ENCODE assay signal across 7 cellular contexts in genomic region chr12:76292911-76293310, GRCh38. TPM values are rescaled to one million over a fixed set of nuclear protein-coding genes. Genes with fewer than 3 reads are reported as not detected.
A peak's percentile ranks its signal among the peaks of the same experiment; 100 is the strongest.
DNase-seq lines count a peak whose midpoint lies in the region; ATAC-seq, FAIRE-seq and TF ChIP-seq lines count a peak whose summit lies in the region.
"Not testable (repeated sequence)": the region's sequence is repeated elsewhere in the genome, so short reads cannot be mapped to it uniquely, and the experiment has no call there.

No MANE protein-coding gene starts in this region.

- not testable (repeated sequence) for H3K9me3 ChIP-seq in RWPE2 (ENCODE audit: severe bottlenecking); astrocyte (ENCODE audit: insufficient read depth, low read depth, low read length); skeletal muscle satellite cell (replicated peaks; ENCODE audit: low read length)

- peak overlapping the region; percentile 32 for H3K4me2 ChIP-seq in astrocyte (ENCODE audit: low read length)
- H3K4me2 ChIP-seq in skeletal muscle satellite cell (ENCODE audit: low read length) = not testable (repeated sequence)

- H3K27ac Mint-ChIP-seq in HFFc6 = peak overlapping the region; percentile 92
- H3K27ac Mint-ChIP-seq in astrocyte (ENCODE audit: unreplicated experiment) = peak overlapping the region; percentile 92

- H3K4me1 ChIP-seq in RWPE2 (ENCODE audit: insufficient read depth, poor library complexity, severe bottlenecking); astrocyte (ENCODE audit: insufficient read depth, low read length): not testable (repeated sequence)
- H3K4me1 ChIP-seq in skeletal muscle satellite cell (ENCODE audit: control insufficient read depth, insufficient read depth, low read length) = peaks cover 39% of the 10 kb centered on the region

- not testable (repeated sequence) for H3K27me3 Mint-ChIP-seq in HFFc6 (ENCODE audit: insufficient read depth); astrocyte (ENCODE audit: low read depth, unreplicated experiment)

- not testable (repeated sequence) for H3K9ac ChIP-seq in astrocyte (ENCODE audit: low read length)
- H3K9ac ChIP-seq in skeletal muscle satellite cell (ENCODE audit: low read depth, low read length) = peak overlapping the region; percentile 59

- not testable (repeated sequence) for H3K36me3 ChIP-seq in RWPE2 (ENCODE audit: low read depth); astrocyte (ENCODE audit: insufficient read depth, low read length)
- H3K36me3 ChIP-seq in skeletal muscle satellite cell (ENCODE audit: insufficient read depth, low read length) = peaks cover 38% of the 10 kb centered on the region

- H3K36me3 Mint-ChIP-seq in HFFc6 (ENCODE audit: low read depth) = peaks cover 29% of the 10 kb centered on the region
- H3K36me3 Mint-ChIP-seq in astrocyte (ENCODE audit: low read depth, unreplicated experiment) = not testable (repeated sequence)

- not testable (repeated sequence) for H3K79me2 ChIP-seq in astrocyte (ENCODE audit: insufficient read depth, low read length)

- H3K9me3 Mint-ChIP-seq in HFFc6; astrocyte (ENCODE audit: unreplicated experiment): not testable (repeated sequence)

- H4K20me1 ChIP-seq in astrocyte (ENCODE audit: insufficient read depth, low read length) = not testable (repeated sequence)

- not testable (repeated sequence) for TF ChIP-seq CTCF in HFFc6 (IDR thresholded peaks at IDR 0.05); RWPE2 (IDR thresholded peaks at IDR 0.05; ENCODE audit: poor library complexity, severe bottlenecking); astrocyte (IDR thresholded peaks at IDR 0.05; ENCODE audit: insufficient read depth, low read depth, low read length); coronary artery (IDR thresholded peaks at IDR 0.05)

- H3K27ac ChIP-seq in RWPE2 (ENCODE audit: poor library complexity, severe bottlenecking) = peak overlapping the region; percentile 33
- H3K27ac ChIP-seq in astrocyte (ENCODE audit: low read depth, low read length); coronary artery: not testable (repeated sequence)

- DNase-seq in A172 (ENCODE audit: low spot score) = peak; percentile 64
- DNase-seq in HFFc6; RWPE2 (ENCODE audit: low spot score); astrocyte (ENCODE audit: low read depth): not testable (repeated sequence)
- peak; percentile 63 for DNase-seq in M059J (ENCODE audit: low read depth)
- DNase-seq in coronary artery (ENCODE audit: low spot score) = peak; percentile 33

- ATAC-seq in RWPE2 (ENCODE audit: low read depth) = not testable (repeated sequence)

- not testable (repeated sequence) for FAIRE-seq in astrocyte (lab: Jason Lieb, UNC)

- H3K4me1 Mint-ChIP-seq in HFFc6 (ENCODE audit: low read depth) (peaks cover 44% of the 10 kb centered on the region), astrocyte (ENCODE audit: low read depth, unreplicated experiment) (peaks cover 27% of the 10 kb centered on the region)

- peak overlapping the region; percentile 32 for H3K4me3 Mint-ChIP-seq in HFFc6
- H3K4me3 Mint-ChIP-seq in astrocyte (ENCODE audit: unreplicated experiment) = peak overlapping the region; percentile 55

- not testable (repeated sequence) for H2AFZ ChIP-seq in astrocyte (ENCODE audit: low read depth, low read length)

- not testable (repeated sequence) for H3K27me3 ChIP-seq in RWPE2 (ENCODE audit: insufficient read depth, poor library complexity, severe bottlenecking); astrocyte (ENCODE audit: insufficient read depth, low read length); skeletal muscle satellite cell (ENCODE audit: control insufficient read depth, insufficient read depth, low read length)

- H3K4me3 ChIP-seq in RWPE2 (ENCODE audit: severe bottlenecking); astrocyte (ENCODE audit: insufficient read depth, low read depth, low read length); coronary artery; skeletal muscle satellite cell (ENCODE audit: low read length): not testable (repeated sequence)

RNA-seq across cellular contexts. Expression of gene BBS10, which starts 55.3 kb away (rescaled TPM):
- 31.4 and 32.8 TPM in 2 replicates for total RNA-seq in A172 (2014; rRNA removed; shearing (Covaris generic))
- total RNA-seq in HFFc6 (2021; fragmentation: NEBNext Ultra II Directional; extraction: Animal tissue kit (Norgen Biotek cat#: 25700)) = 10 to 100 TPM in 5 of 6 experiments, 1 to 10 TPM in 1; 10.0 to 11.8 (median 10.8) TPM
- total RNA-seq in M059J (2014; rRNA removed; shearing (Covaris generic)) = 7.0 and 8.9 TPM in 2 replicates
- total RNA-seq in astrocyte = 9.8 and 9.9 TPM in 2 replicates
- 8.4 and 9.0 TPM in 2 replicates for total RNA-seq in skeletal muscle satellite cell (2012; rRNA removed)
